Comparison of ENCODE assay signal across 8 cellular contexts in genomic region chr4:174222266-174222872, GRCh38.
A peak's percentile ranks its signal among the peaks of the same experiment; 100 is the strongest.
DNase-seq lines count a peak whose midpoint lies in the region; ATAC-seq and TF ChIP-seq lines count a peak whose summit lies in the region.

No MANE protein-coding gene starts in this region.

- H3K27me3 ChIP-seq in adipocyte (replicated peaks; ENCODE audit: control insufficient read depth, insufficient read depth, low read length): no peaks in the 10 kb centered on the region
- peaks cover 41% of the 10 kb centered on the region for H3K27me3 ChIP-seq in lower lobe of right lung (ENCODE audit: low read depth)

- no peak overlapping the region for H3K9ac ChIP-seq in adipocyte (ENCODE audit: low read length)

- H3K9me3 ChIP-seq in adipocyte (ENCODE audit: control insufficient read depth, low read length): no peaks in the 10 kb centered on the region
- H3K9me3 ChIP-seq in lower lobe of right lung: no peaks in the 10 kb centered on the region

- peak; percentile 70 for ATAC-seq in GM19467 (IDR thresholded peaks at IDR 0.05; ENCODE audit: unreplicated experiment)
- peak; percentile 66 for ATAC-seq in HG03460 (IDR thresholded peaks at IDR 0.05; ENCODE audit: unreplicated experiment)
- ATAC-seq in lower lobe of right lung: peak in 1 of 2 donors; percentile 48

- H3K4me3 ChIP-seq in adipocyte (ENCODE audit: low read length) (no peak overlapping the region), lower lobe of right lung (no peak overlapping the region)

- intact Hi-C loops in lower lobe of right lung (cut with DNase I): no loop called here

- H3K36me3 ChIP-seq in adipocyte (ENCODE audit: control insufficient read depth, insufficient read depth, low read length, severe bottlenecking) (no peaks in the 10 kb centered on the region), lower lobe of right lung (no peaks in the 10 kb centered on the region)

- H3K4me1 ChIP-seq in adipocyte (ENCODE audit: control insufficient read depth, insufficient read depth, low read length) (peaks cover 9% of the 10 kb centered on the region), lower lobe of right lung (peaks cover 12% of the 10 kb centered on the region)

- peak; percentile 13 to 34 for DNase-seq in NCI-H2081 (lab: John Stamatoyannopoulos, UW)
- DNase-seq in NCI-H2081 treated with DMSO at 0.1 percent for 48 hours (lab: John Stamatoyannopoulos, UW): no peak
- DNase-seq in adipocyte (ENCODE audit: low read depth): peak; percentile 50
- DNase-seq in lower lobe of right lung: no peak
- DNase-seq in foreskin melanocyte: no peak
- DNase-seq in cerebellar nuclear complex (lab: John Stamatoyannopoulos, UW): no peak

- no peak overlapping the region for H3K27ac ChIP-seq in lower lobe of right lung

- peak; percentile 58 for TF ChIP-seq CTCF in lower lobe of right lung (IDR thresholded peaks at IDR 0.05)

Comparison
In these comparisons a context has a peak if more than half of its experiments do, and no peak if none do; other contexts are left out.
1. DNase-seq: peak in NCI-H2081 (2 of 2) and adipocyte (single experiment); none in NCI-H2081 treated with DMSO at 0.1 percent for 48 hours (single experiment), lower lobe of right lung (single experiment), foreskin melanocyte (single experiment) and cerebellar nuclear complex (0 of 2).